In genomic region chr5:148383564-148384388, GRCh38 we compare ENCODE assay signal across 8 cellular contexts. TPM values are rescaled to one million over a fixed set of nuclear protein-coding genes. Genes with fewer than 3 reads are reported as not detected.
DNase-seq lines count a peak whose midpoint lies in the region; ATAC-seq and TF ChIP-seq lines count a peak whose summit lies in the region.

TSS of gene FBXO38 (plus strand) at chr5:148383958. CDS start at chr5:148394777, 10,819 bp downstream.

- H3K4me1 ChIP-seq in lower lobe of right lung: peaks cover 34% of the 10 kb centered on the region

- peak within 1 kb of the TSS; percentile 78 for H3K4me3 ChIP-seq in lower lobe of right lung

- peak within 1 kb of the TSS; percentile 97 for H3K27ac ChIP-seq in lower lobe of right lung

- intact Hi-C loops in lower lobe of right lung (cut with DNase I): no loop called here

- peaks cover 10% of the 10 kb centered on the region for H3K36me3 ChIP-seq in lower lobe of right lung

- no peaks in the 10 kb centered on the region for H3K9me3 ChIP-seq in lower lobe of right lung

- peak; percentile 92 for DNase-seq in COLO668 (lab: John Stamatoyannopoulos, UW; ENCODE audit: unreplicated experiment)
- peak; percentile 77 for DNase-seq in HS-27A (ENCODE audit: low read depth)
- peak; percentile 92 for DNase-seq in NK-92 (lab: John Stamatoyannopoulos, UW; ENCODE audit: unreplicated experiment)
- DNase-seq in activated CD8-positive, alpha-beta memory T cell treated with anti-CD3 and anti-CD28 coated beads for 1 hour (ENCODE audit: extremely low read depth in 1 of 2, low read depth in 1 of 2): peak; percentile 91 to 97
- peak; percentile 96 for DNase-seq in effector CD4-positive, alpha-beta T cell
- DNase-seq in lower lobe of right lung: peak; percentile 97
- DNase-seq in stimulated activated CD4-positive, alpha-beta T cell treated with anti-CD3 and anti-CD28 coated beads, TNF-alpha, amount 100 ng/mL, for 24 hours (ENCODE audit: low read depth in 3 of 3): peak; percentile 90 to 95 (median 95)

- TF ChIP-seq CTCF in lower lobe of right lung (IDR thresholded peaks at IDR 0.05): no peak

- no peaks in the 10 kb centered on the region for H3K27me3 ChIP-seq in lower lobe of right lung (ENCODE audit: low read depth)

- ATAC-seq in GM19467 (IDR thresholded peaks at IDR 0.05; ENCODE audit: unreplicated experiment): peak; percentile 99
- peak; percentile 97 to 99 for ATAC-seq in lower lobe of right lung

RNA-seq across cellular contexts. Expression of gene FBXO38, which starts in this region (rescaled TPM):
- 72.9 TPM for total RNA-seq in lower lobe of right lung

Comparison
In these comparisons a context has a peak if more than half of its experiments do, and no peak if none do; other contexts are left out.
1. Peak in every context shown above with its lines: DNase-seq, ATAC-seq, H3K4me3 ChIP-seq and H3K27ac ChIP-seq.